ENCODE assay signal across 7 cellular contexts in genomic region chr3:13480340-13481318, GRCh38. TPM values are rescaled to one million over a fixed set of nuclear protein-coding genes. Genes with fewer than 3 reads are reported as not detected.
DNase-seq lines count a peak whose midpoint lies in the region; ATAC-seq and FAIRE-seq lines count a peak whose summit lies in the region.

No MANE protein-coding gene starts in this region.

- FAIRE-seq in frontal cortex (lab: Jason Lieb, UNC): no peak

- peak; percentile 16 for DNase-seq in activated T-helper 1 cell treated with Interleukin-2 at 50 U/mL for 16 hours (ENCODE audit: low read depth)
- DNase-seq in frontal cortex (ENCODE audit: low spot score in 2 of 2): peak; percentile 44 to 62
- peak in 37 of 56 donors; percentile 7 to 73 (median 61) for DNase-seq in nucleus accumbens (lab: John Stamatoyannopoulos, UW)
- no peak for DNase-seq in NCI-H1930 (lab: John Stamatoyannopoulos, UW)
- DNase-seq in NCI-H69 (lab: John Stamatoyannopoulos, UW): no peak

- peak; percentile 27 for ATAC-seq in GM19351 (IDR thresholded peaks at IDR 0.05; ENCODE audit: unreplicated experiment)
- peak; percentile 21 for ATAC-seq in HG03378 (IDR thresholded peaks at IDR 0.05; ENCODE audit: unreplicated experiment)

RNA-seq across cellular contexts. Expression of gene HDAC11, which starts 0.5 kb away (rescaled TPM):
- total RNA-seq in frontal cortex: 10.2 TPM

Comparison
In these comparisons a context has a peak if more than half of its experiments do, and no peak if none do; other contexts are left out.
1. DNase-seq: peak in activated T-helper 1 cell treated with Interleukin-2 at 50 U/mL for 16 hours (single experiment), frontal cortex (2 of 2) and nucleus accumbens (37 of 56); none in NCI-H1930 (0 of 2) and NCI-H69 (single experiment).